ENCODE assay signal across 17 cellular contexts in genomic region chr6:68235192-68235812, GRCh38.
A peak's percentile ranks its signal among the peaks of the same experiment; 100 is the strongest.
DNase-seq lines count a peak whose midpoint lies in the region; ATAC-seq and TF ChIP-seq lines count a peak whose summit lies in the region.
"Had no signal": no experiment of that assay in that cellular context is flagged by ENCODE, and none has a peak within 500 bp of the region (broad histone marks: within the 10 kb centered on the region; RNA-seq: fewer than 3 reads in every experiment).

No MANE protein-coding gene starts in this region.

- H3K36me3 Mint-ChIP-seq in neural progenitor cell (no peaks in the 10 kb centered on the region), endodermal cell (ENCODE audit: low read depth) (no peaks in the 10 kb centered on the region)

- BruUV-seq in OCI-LY7 (replicated peaks; lab: Mats Ljungman, UMichigan), result no TSS peak

- H3K27me3 Mint-ChIP-seq in neural progenitor cell (ENCODE audit: insufficient read depth, low read depth) (peaks cover 2% of the 10 kb centered on the region), endodermal cell (ENCODE audit: insufficient read depth) (no peaks in the 10 kb centered on the region)
- H3K27me3 Mint-ChIP-seq: dendritic cell treated with granulocyte-macrophage colony-stimulating factor and Interleukin-4, amounts not matched to agents 40 ng/mL and 50 ng/mL, for 4 days; stimulated activated naive CD8-positive, alpha-beta T cell treated with anti-CD3 and anti-CD28 coated beads, Interleukin-15, amount 100 ng/mL, for 72 hours had no signal

- ATAC-seq in GM21786 (IDR thresholded peaks at IDR 0.05; ENCODE audit: unreplicated experiment) (peak; percentile 61), HG03025 (IDR thresholded peaks at IDR 0.05; ENCODE audit: low FRiP score, unreplicated experiment) (no peak)
- ATAC-seq: stimulated activated naive CD8-positive, alpha-beta T cell treated with anti-CD3 and anti-CD28 coated beads, Interleukin-15, amount 100 ng/mL, for 72 hours had no signal

- no peaks in the 10 kb centered on the region for H3K79me2 ChIP-seq in neural progenitor cell (ENCODE audit: low read depth)
- H3K79me2 ChIP-seq in OCI-LY7 (ENCODE audit: insufficient read depth, low read depth, low read length), result no peaks in the 10 kb centered on the region

- in situ Hi-C loops in KBM-7 (cut with MboI; ENCODE audit: low pct_unique_long_range_greater_than_20kb, low sequenced_read_pairs), result no loop called here

- no peak for TF ChIP-seq CTCF in neural progenitor cell (IDR thresholded peaks at IDR 0.05)
- no peak for TF ChIP-seq CTCF in endodermal cell (conservative IDR thresholded peaks at IDR 0.05)
- TF ChIP-seq CTCF in OCI-LY7 (conservative IDR thresholded peaks at IDR 0.05; ENCODE audit: low read length), result no peak

- peak; percentile 16 for DNase-seq in KBM-7
- peak; percentile 77 for DNase-seq in astrocyte of the hippocampus (ENCODE audit: low read depth, low spot score)
- DNase-seq in neural progenitor cell (ENCODE audit: low spot score), result no peak
- DNase-seq in foreskin melanocyte, result no peak
- no peak for DNase-seq in endodermal cell
- no peak for DNase-seq in OCI-LY7 (ENCODE audit: low spot score)
- DNase-seq: activated CD4-positive, alpha-beta T cell treated with anti-CD3 and anti-CD28 coated beads for 48 hours; activated T-cell treated with anti-CD3 and anti-CD28 coated beads, Interleukin-2, amount 50 U/mL, for 48 hours; adrenal gland; NCI-H345; occipital lobe; stimulated activated naive CD8-positive, alpha-beta T cell treated with anti-CD3 and anti-CD28 coated beads, Interleukin-15, amount 100 ng/mL, for 72 hours had no signal

- POLR2A ChIA-PET in OCI-LY7 (lab: Charles Lee), result no interaction called here

- H3K9ac ChIP-seq in neural progenitor cell, result no peak overlapping the region
- no peak overlapping the region for H3K9ac ChIP-seq in endodermal cell (ENCODE audit: extremely low read depth, low read length, poor library complexity, severe bottlenecking)

- H3K4me3 Mint-ChIP-seq in neural progenitor cell, result no peak overlapping the region
- H3K4me3 Mint-ChIP-seq in endodermal cell, result no peak overlapping the region
- H3K4me3 Mint-ChIP-seq: dendritic cell treated with granulocyte-macrophage colony-stimulating factor and Interleukin-4, amounts not matched to agents 40 ng/mL and 50 ng/mL, for 4 days; stimulated activated naive CD8-positive, alpha-beta T cell treated with anti-CD3 and anti-CD28 coated beads, Interleukin-15, amount 100 ng/mL, for 72 hours had no signal

- no peak overlapping the region for H2AFZ ChIP-seq in neural progenitor cell (replicated peaks)
- no peak overlapping the region for H2AFZ ChIP-seq in OCI-LY7 (ENCODE audit: low read length)

- no peaks in the 10 kb centered on the region for H3F3A ChIP-seq in neural progenitor cell (ENCODE audit: low read depth)

- no peak overlapping the region for H3K4me3 ChIP-seq in neural progenitor cell
- H3K4me3 ChIP-seq in endodermal cell (ENCODE audit: low read length), result no peak overlapping the region
- no peak overlapping the region for H3K4me3 ChIP-seq in OCI-LY7 (ENCODE audit: low read depth, low read length, poor library complexity, severe bottlenecking)
- H3K4me3 ChIP-seq: adrenal gland, esophagus muscularis mucosa had no signal

- H3K4me2 ChIP-seq in neural progenitor cell, result no peak overlapping the region
- no peak overlapping the region for H3K4me2 ChIP-seq in OCI-LY7 (ENCODE audit: low read length)

- H3K4me1 Mint-ChIP-seq in neural progenitor cell (peaks cover 16% of the 10 kb centered on the region), endodermal cell (peaks cover 21% of the 10 kb centered on the region)
- H3K4me1 Mint-ChIP-seq: stimulated activated naive CD8-positive, alpha-beta T cell treated with anti-CD3 and anti-CD28 coated beads, Interleukin-15, amount 100 ng/mL, for 72 hours had no signal

- H3K9me3 ChIP-seq in neural progenitor cell (ENCODE audit: low read depth) (no peaks in the 10 kb centered on the region), endodermal cell (ENCODE audit: control insufficient read depth, low read length) (no peaks in the 10 kb centered on the region), OCI-LY7 (ENCODE audit: low read length) (no peaks in the 10 kb centered on the region)
- H3K9me3 ChIP-seq: adrenal gland, esophagus muscularis mucosa had no signal

- whole genome bisulfite sequencing in endodermal cell (ENCODE audit: insufficient coverage in 1 of 2, insufficient read length in 1 of 2), 2 experiments, result 63 to 78% methylated on average over 1 of the region's 1 CpG

- H3K4me1 ChIP-seq in neural progenitor cell (peaks cover 6% of the 10 kb centered on the region), endodermal cell (ENCODE audit: control insufficient read depth, insufficient read depth, low read length) (peaks cover 4% of the 10 kb centered on the region), OCI-LY7 (ENCODE audit: insufficient read depth, low read length, poor library complexity, severe bottlenecking) (no peaks in the 10 kb centered on the region)
- H3K4me1 ChIP-seq: adrenal gland, esophagus muscularis mucosa had no signal

- H3K36me3 ChIP-seq in neural progenitor cell, result no peaks in the 10 kb centered on the region
- H3K36me3 ChIP-seq in endodermal cell (ENCODE audit: control insufficient read depth, insufficient read depth, low read length), result no peaks in the 10 kb centered on the region
- no peaks in the 10 kb centered on the region for H3K36me3 ChIP-seq in OCI-LY7 (ENCODE audit: insufficient read depth, low read length)
- H3K36me3 ChIP-seq: adrenal gland, esophagus muscularis mucosa had no signal

- H3K27ac Mint-ChIP-seq in neural progenitor cell (peak overlapping the region; percentile 31), endodermal cell (no peak overlapping the region)
- H3K27ac Mint-ChIP-seq: dendritic cell treated with granulocyte-macrophage colony-stimulating factor and Interleukin-4, amounts not matched to agents 40 ng/mL and 50 ng/mL, for 4 days; stimulated activated naive CD8-positive, alpha-beta T cell treated with anti-CD3 and anti-CD28 coated beads, Interleukin-15, amount 100 ng/mL, for 72 hours had no signal

- no peaks in the 10 kb centered on the region for H4K20me1 ChIP-seq in neural progenitor cell (ENCODE audit: low read depth)
- no peaks in the 10 kb centered on the region for H4K20me1 ChIP-seq in OCI-LY7 (ENCODE audit: insufficient read depth, low read length)

- H3K27me3 ChIP-seq in neural progenitor cell (no peaks in the 10 kb centered on the region), endodermal cell (ENCODE audit: control insufficient read depth, insufficient read depth, low read length, poor library complexity, severe bottlenecking) (no peaks in the 10 kb centered on the region)
- H3K27me3 ChIP-seq: adrenal gland, esophagus muscularis mucosa had no signal

- no peak overlapping the region for H3K27ac ChIP-seq in neural progenitor cell
- H3K27ac ChIP-seq in endodermal cell (ENCODE audit: low read depth, low read length), result no peak overlapping the region
- H3K27ac ChIP-seq in OCI-LY7 (ENCODE audit: low read depth, low read length, poor library complexity, severe bottlenecking), result no peak overlapping the region
- H3K27ac ChIP-seq: adrenal gland, C4-2B, esophagus muscularis mucosa had no signal

- H3K9me3 Mint-ChIP-seq in neural progenitor cell (no peaks in the 10 kb centered on the region), endodermal cell (no peaks in the 10 kb centered on the region)
- H3K9me3 Mint-ChIP-seq: dendritic cell treated with granulocyte-macrophage colony-stimulating factor and Interleukin-4, amounts not matched to agents 40 ng/mL and 50 ng/mL, for 4 days had no signal

- intact Hi-C loops in OCI-LY7 (cut with micrococcal nuclease; ENCODE audit: unreplicated experiment), result no loop called here

- CTCF ChIA-PET in OCI-LY7 (lab: Charles Lee; ENCODE audit: unreplicated experiment), result no interaction called here

- no peaks in the 10 kb centered on the region for H3K9me2 ChIP-seq in OCI-LY7 (ENCODE audit: insufficient read depth, low read length)

Comparison
In these comparisons a context has a peak if more than half of its experiments do, and no peak if none do; other contexts are left out.
1. DNase-seq: peak in KBM-7 (single experiment) and astrocyte of the hippocampus (single experiment); none in neural progenitor cell (single experiment), foreskin melanocyte (single experiment), endodermal cell (single experiment) and OCI-LY7 (single experiment).